Comparison of ENCODE assay signal across 8 cellular contexts in the genomic region with DNA sequence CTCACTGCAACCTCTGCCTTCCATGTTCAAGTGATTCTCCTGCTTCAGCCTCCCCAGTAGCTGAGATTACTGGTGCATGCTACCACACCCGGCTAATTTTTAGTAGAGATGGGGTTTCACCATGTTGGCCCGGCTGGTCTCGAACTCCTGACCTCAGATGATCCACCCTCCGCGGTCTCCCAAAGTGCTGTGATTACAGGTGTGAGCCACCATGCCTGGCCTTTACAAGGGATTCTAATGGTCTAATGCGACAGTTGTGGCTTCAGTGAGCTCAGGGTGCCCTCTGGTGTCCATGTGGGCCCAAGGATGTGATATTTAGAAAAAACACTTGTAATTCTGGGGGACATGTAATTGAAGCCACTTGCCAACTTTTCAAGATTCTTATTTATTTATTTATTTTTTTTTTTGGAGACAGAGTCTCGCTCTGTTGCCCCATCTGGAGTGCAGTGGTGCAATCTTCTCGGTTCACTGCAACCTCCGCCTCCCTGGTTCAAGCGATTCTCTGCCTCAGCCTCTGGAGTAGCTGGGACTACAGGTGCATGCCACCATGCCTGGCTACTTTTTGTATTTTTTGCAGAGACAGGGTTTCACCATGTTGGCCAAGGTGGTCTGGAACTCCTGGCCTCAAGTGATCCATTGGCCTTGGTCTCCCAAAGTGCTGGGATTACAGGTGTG. TPM values are rescaled to one million over a fixed set of nuclear protein-coding genes. Genes with fewer than 3 reads are reported as not detected.
A peak's percentile ranks its signal among the peaks of the same experiment; 100 is the strongest.
DNase-seq lines count a peak whose midpoint lies in the region; ATAC-seq and TF ChIP-seq lines count a peak whose summit lies in the region.
"Not testable (repeated sequence)": the region's sequence is repeated elsewhere in the genome, so short reads cannot be mapped to it uniquely, and the experiment has no call there.

No MANE protein-coding gene starts in this region.

- peak; percentile 26 for DNase-seq in DMS53 treated with DMSO at 0.1 percent for 48 hours (lab: John Stamatoyannopoulos, UW; ENCODE audit: unreplicated experiment)
- DNase-seq in KG1 (lab: John Stamatoyannopoulos, UW) = peak; percentile 4
- DNase-seq in NCI-H774 (lab: John Stamatoyannopoulos, UW) = peak; percentile 33
- DNase-seq in astrocyte of the cerebellum (ENCODE audit: low read depth) = peak; percentile 36
- peak; percentile 76 for DNase-seq in Right ventricle myocardium superior
- peak; percentile 80 for DNase-seq in testis

- in situ Hi-C loops in astrocyte of the cerebellum (cut with HindIII; ENCODE audit: low sequenced_read_pairs) = not testable (repeated sequence)

- peaks cover 36% of the 10 kb centered on the region for H3K36me3 ChIP-seq in neutrophil
- not testable (repeated sequence) for H3K36me3 ChIP-seq in testis (ENCODE audit: low read depth, missing control alignments)

- 68 to 69% methylated on average over 10 of the region's 10 CpGs for WGBS in testis, 2 donors

- TF ChIP-seq POLR2A in testis (IDR thresholded peaks at IDR 0.05) = not testable (repeated sequence)

- not testable (repeated sequence) for H3K9me3 ChIP-seq in neutrophil, testis

- intact Hi-C loops in Right ventricle myocardium superior (cut with DNase I) (loop anchor here (5.0 kb wide), 1 partner anchor 55 kb away; a partner anchor contains a TSS), testis (cut with DNase I; ENCODE audit: low total_unique reads) (loop anchor here (5.0 kb wide), 1 partner anchor 55 kb away; a partner anchor contains a TSS)

- not testable (repeated sequence) for H3K27ac ChIP-seq in VCaP, testis
- H3K27ac ChIP-seq in neutrophil = peak overlapping the region; percentile 13

- peaks cover 37 to 41% of the 10 kb centered on the region in 2 experiments for H3K4me1 ChIP-seq in neutrophil (ENCODE audit: control insufficient read depth in 1 of 2, insufficient read depth in 1 of 2, low read depth in 1 of 2, low read length in 1 of 2)
- not testable (repeated sequence) for H3K4me1 ChIP-seq in testis

- peak; percentile 78 for TF ChIP-seq CTCF in VCaP (conservative IDR thresholded peaks at IDR 0.05)
- TF ChIP-seq CTCF in astrocyte of the cerebellum (IDR thresholded peaks at IDR 0.05; ENCODE audit: low read depth, low read length, missing control alignments) = peak; percentile 64
- not testable (repeated sequence) for TF ChIP-seq CTCF in neutrophil (IDR thresholded peaks at IDR 0.05)
- TF ChIP-seq CTCF in testis (IDR thresholded peaks at IDR 0.05) = peak in 2 of 3 experiments; percentile 25 to 46

- H3K27me3 ChIP-seq in neutrophil, testis: not testable (repeated sequence)

- peak; percentile 35 for ATAC-seq in Right ventricle myocardium superior (ENCODE audit: poor library complexity)

- H3K4me3 ChIP-seq in astrocyte of the cerebellum (ENCODE audit: low read depth, low read length); neutrophil (ENCODE audit: low read depth in 1 of 2, low read length in 1 of 2); testis: not testable (repeated sequence)

RNA-seq across cellular contexts. Expression of a gene that starts 22.1 kb away (rescaled TPM):
- 0.94 TPM for total RNA-seq in Right ventricle myocardium superior
- 1 to 10 TPM; 1.3 to 4.2 TPM for total RNA-seq in testis
- 3.0 TPM for polyA plus RNA-seq in testis (ENCODE audit: insufficient read depth, low read depth, low replicate concordance)

RNA-seq across cellular contexts. Expression of a gene that starts 34.2 kb away (rescaled TPM):
- total RNA-seq in Right ventricle myocardium superior (3.6 TPM), testis (1 to 10 TPM; 3.6 to 3.7 TPM)
- polyA plus RNA-seq in testis (ENCODE audit: insufficient read depth, low read depth, low replicate concordance) = 4.7 TPM

RNA-seq across cellular contexts. Expression of a gene that starts 35.0 kb away (rescaled TPM):
- 10.9 TPM for total RNA-seq in Right ventricle myocardium superior
- total RNA-seq in testis = 10 to 100 TPM; 86.4 to 93.2 TPM
- 174 TPM for polyA plus RNA-seq in testis (ENCODE audit: insufficient read depth, low read depth, low replicate concordance)

RNA-seq across cellular contexts. Expression of a gene that starts 53.7 kb away (rescaled TPM):
- total RNA-seq in Right ventricle myocardium superior (not detected), testis (not detected)
- not detected for polyA plus RNA-seq in testis (ENCODE audit: insufficient read depth, low read depth, low replicate concordance)

Comparison
In these comparisons a context has a peak if more than half of its experiments do, and no peak if none do; other contexts are left out.
1. DNase-seq: peak in every context shown above with its lines; median percentile 80 in testis; 76 in Right ventricle myocardium superior; 36 in astrocyte of the cerebellum; 33 in NCI-H774; 26 in DMS53 treated with DMSO at 0.1 percent for 48 hours; 4 in KG1.